In the genomic region with DNA sequence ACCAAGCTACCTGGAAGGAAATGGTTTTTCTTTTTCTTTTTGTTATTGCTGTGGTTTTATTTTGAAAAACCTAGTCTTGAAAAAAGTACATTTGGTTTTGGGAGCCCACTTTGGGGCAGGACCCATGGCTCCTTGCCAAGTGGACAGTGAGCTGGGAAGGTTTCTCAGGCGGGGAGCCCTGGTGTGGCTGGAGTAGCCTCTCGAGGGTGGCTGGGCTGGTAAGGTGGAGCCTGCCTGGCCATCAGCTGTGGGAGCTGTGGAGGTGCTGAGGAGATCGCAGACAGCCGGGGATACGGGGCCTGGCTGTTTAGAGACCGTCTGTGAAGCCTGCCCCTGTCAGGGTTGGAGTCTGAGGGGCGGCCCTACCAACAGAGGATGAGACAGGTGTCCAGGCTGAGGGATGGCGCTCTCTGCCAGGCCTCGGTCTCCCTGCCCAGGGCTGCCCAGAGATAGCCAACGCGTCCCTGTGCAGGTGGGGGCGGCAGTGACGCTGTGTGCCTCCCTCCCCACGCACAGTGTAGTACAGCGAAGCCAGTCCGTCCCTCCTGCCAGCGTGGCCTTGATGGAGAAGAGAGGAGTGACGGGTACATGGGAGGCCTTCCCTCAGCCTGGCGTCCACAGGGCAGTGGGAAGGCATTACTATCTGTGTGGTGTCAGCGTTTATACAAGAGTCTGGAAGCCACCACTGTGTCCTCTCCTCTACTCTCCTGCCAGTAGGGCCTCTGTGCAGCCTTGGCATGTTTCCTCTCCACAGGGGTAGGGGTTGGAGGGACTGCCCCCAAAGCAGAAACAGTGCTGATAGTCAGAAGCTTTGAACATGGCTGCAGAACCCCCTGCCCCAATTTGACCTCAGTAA, we compare ENCODE assay signal across 2 cellular contexts.
TF ChIP-seq lines count a peak whose summit lies in the region.

No MANE protein-coding gene starts in this region.

TF ChIP-seq in liver, 16 proteins besides CTCF, POLR2A, EP300 and RAD21:
- TF ChIP-seq TAF1 (conservative IDR thresholded peaks at IDR 0.05) = no peak
- no peak for TF ChIP-seq EGR1 (IDR thresholded peaks at IDR 0.05; ENCODE audit: low read depth in 2 of 2)
- TF ChIP-seq YY1 (IDR thresholded peaks at IDR 0.05) = no peak
- no peak for TF ChIP-seq GABPA (IDR thresholded peaks at IDR 0.05 in 1 of 2, conservative IDR thresholded peaks at IDR 0.05 in 1 of 2)
- TF ChIP-seq, protein P1, sequence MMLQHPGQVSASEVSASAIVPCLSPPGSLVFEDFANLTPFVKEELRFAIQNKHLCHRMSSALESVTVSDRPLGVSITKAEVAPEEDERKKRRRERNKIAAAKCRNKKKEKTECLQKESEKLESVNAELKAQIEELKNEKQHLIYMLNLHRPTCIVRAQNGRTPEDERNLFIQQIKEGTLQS (IDR thresholded peaks at IDR 0.05) = no peak
- no peak for TF ChIP-seq FOXA1 (IDR thresholded peaks at IDR 0.05)
- TF ChIP-seq, protein P2, sequence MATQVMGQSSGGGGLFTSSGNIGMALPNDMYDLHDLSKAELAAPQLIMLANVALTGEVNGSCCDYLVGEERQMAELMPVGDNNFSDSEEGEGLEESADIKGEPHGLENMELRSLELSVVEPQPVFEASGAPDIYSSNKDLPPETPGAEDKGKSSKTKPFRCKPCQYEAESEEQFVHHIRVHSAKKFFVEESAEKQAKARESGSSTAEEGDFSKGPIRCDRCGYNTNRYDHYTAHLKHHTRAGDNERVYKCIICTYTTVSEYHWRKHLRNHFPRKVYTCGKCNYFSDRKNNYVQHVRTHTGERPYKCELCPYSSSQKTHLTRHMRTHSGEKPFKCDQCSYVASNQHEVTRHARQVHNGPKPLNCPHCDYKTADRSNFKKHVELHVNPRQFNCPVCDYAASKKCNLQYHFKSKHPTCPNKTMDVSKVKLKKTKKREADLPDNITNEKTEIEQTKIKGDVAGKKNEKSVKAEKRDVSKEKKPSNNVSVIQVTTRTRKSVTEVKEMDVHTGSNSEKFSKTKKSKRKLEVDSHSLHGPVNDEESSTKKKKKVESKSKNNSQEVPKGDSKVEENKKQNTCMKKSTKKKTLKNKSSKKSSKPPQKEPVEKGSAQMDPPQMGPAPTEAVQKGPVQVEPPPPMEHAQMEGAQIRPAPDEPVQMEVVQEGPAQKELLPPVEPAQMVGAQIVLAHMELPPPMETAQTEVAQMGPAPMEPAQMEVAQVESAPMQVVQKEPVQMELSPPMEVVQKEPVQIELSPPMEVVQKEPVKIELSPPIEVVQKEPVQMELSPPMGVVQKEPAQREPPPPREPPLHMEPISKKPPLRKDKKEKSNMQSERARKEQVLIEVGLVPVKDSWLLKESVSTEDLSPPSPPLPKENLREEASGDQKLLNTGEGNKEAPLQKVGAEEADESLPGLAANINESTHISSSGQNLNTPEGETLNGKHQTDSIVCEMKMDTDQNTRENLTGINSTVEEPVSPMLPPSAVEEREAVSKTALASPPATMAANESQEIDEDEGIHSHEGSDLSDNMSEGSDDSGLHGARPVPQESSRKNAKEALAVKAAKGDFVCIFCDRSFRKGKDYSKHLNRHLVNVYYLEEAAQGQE (IDR thresholded peaks at IDR 0.05) = no peak
- no peak for TF ChIP-seq NR2F2 (IDR thresholded peaks at IDR 0.05)
- no peak for TF ChIP-seq SP1 (IDR thresholded peaks at IDR 0.05)

TF ChIP-seq in HepG2, 621 proteins besides CTCF, POLR2A, EP300 and RAD21:
- TF ChIP-seq ZNF333 (CRISPR knock-in tag; IDR thresholded peaks at IDR 0.05; ENCODE audit: borderline replicate concordance) = no peak
- TF ChIP-seq, protein P3, sequence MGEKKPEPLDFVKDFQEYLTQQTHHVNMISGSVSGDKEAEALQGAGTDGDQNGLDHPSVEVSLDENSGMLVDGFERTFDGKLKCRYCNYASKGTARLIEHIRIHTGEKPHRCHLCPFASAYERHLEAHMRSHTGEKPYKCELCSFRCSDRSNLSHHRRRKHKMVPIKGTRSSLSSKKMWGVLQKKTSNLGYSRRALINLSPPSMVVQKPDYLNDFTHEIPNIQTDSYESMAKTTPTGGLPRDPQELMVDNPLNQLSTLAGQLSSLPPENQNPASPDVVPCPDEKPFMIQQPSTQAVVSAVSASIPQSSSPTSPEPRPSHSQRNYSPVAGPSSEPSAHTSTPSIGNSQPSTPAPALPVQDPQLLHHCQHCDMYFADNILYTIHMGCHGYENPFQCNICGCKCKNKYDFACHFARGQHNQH (CRISPR knock-in tag; IDR thresholded peaks at IDR 0.05) = no peak
- TF ChIP-seq, protein P4, sequence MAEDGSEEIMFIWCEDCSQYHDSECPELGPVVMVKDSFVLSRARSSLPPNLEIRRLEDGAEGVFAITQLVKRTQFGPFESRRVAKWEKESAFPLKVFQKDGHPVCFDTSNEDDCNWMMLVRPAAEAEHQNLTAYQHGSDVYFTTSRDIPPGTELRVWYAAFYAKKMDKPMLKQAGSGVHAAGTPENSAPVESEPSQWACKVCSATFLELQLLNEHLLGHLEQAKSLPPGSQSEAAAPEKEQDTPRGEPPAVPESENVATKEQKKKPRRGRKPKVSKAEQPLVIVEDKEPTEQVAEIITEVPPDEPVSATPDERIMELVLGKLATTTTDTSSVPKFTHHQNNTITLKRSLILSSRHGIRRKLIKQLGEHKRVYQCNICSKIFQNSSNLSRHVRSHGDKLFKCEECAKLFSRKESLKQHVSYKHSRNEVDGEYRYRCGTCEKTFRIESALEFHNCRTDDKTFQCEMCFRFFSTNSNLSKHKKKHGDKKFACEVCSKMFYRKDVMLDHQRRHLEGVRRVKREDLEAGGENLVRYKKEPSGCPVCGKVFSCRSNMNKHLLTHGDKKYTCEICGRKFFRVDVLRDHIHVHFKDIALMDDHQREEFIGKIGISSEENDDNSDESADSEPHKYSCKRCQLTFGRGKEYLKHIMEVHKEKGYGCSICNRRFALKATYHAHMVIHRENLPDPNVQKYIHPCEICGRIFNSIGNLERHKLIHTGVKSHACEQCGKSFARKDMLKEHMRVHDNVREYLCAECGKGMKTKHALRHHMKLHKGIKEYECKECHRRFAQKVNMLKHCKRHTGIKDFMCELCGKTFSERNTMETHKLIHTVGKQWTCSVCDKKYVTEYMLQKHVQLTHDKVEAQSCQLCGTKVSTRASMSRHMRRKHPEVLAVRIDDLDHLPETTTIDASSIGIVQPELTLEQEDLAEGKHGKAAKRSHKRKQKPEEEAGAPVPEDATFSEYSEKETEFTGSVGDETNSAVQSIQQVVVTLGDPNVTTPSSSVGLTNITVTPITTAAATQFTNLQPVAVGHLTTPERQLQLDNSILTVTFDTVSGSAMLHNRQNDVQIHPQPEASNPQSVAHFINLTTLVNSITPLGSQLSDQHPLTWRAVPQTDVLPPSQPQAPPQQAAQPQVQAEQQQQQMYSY (CRISPR knock-in tag; IDR thresholded peaks at IDR 0.05) = no peak
- TF ChIP-seq ZNF383 (CRISPR knock-in tag; IDR thresholded peaks at IDR 0.05; ENCODE audit: borderline replicate concordance) = no peak
- no peak for TF ChIP-seq SNAI1 (CRISPR knock-in tag; IDR thresholded peaks at IDR 0.05; ENCODE audit: borderline replicate concordance)
- TF ChIP-seq PHF5A (CRISPR knock-in tag; IDR thresholded peaks at IDR 0.05; ENCODE audit: low read depth, unreplicated experiment) = no peak
- TF ChIP-seq, protein P5, sequence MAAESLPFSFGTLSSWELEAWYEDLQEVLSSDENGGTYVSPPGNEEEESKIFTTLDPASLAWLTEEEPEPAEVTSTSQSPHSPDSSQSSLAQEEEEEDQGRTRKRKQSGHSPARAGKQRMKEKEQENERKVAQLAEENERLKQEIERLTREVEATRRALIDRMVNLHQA (CRISPR knock-in tag; IDR thresholded peaks at IDR 0.05) = no peak
- TF ChIP-seq MLLT10 (CRISPR knock-in tag; IDR thresholded peaks at IDR 0.05) = no peak
- TF ChIP-seq NR2F2 (IDR thresholded peaks at IDR 0.05; ENCODE audit: borderline replicate concordance, low read depth) = no peak
- TF ChIP-seq, protein P6, sequence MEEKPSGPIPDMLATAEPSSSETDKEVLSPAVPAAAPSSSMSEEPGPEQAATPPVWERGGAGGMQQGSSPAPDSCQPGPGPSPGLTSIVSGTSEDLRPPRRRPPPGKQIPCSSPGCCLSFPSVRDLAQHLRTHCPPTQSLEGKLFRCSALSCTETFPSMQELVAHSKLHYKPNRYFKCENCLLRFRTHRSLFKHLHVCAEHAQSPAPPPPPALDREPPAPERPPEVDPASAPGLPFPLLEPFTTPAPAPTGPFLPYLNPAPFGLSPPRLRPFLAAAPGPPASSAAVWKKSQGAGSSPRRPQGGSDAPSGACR (CRISPR knock-in tag; IDR thresholded peaks at IDR 0.05) = no peak
- no peak for TF ChIP-seq GFI1 (CRISPR knock-in tag; IDR thresholded peaks at IDR 0.05; ENCODE audit: borderline replicate concordance)
- no peak for TF ChIP-seq KAT8 (CRISPR knock-in tag; IDR thresholded peaks at IDR 0.05)
- TF ChIP-seq NRL (CRISPR knock-in tag; IDR thresholded peaks at IDR 0.05; ENCODE audit: borderline replicate concordance) = no peak
- TF ChIP-seq NR2F1 (CRISPR knock-in tag; IDR thresholded peaks at IDR 0.05) = no peak
- no peak for TF ChIP-seq SRY (CRISPR knock-in tag; IDR thresholded peaks at IDR 0.05)
- no peak for TF ChIP-seq CAMTA2 (CRISPR knock-in tag; IDR thresholded peaks at IDR 0.05; ENCODE audit: borderline replicate concordance)
